In the genomic region with DNA sequence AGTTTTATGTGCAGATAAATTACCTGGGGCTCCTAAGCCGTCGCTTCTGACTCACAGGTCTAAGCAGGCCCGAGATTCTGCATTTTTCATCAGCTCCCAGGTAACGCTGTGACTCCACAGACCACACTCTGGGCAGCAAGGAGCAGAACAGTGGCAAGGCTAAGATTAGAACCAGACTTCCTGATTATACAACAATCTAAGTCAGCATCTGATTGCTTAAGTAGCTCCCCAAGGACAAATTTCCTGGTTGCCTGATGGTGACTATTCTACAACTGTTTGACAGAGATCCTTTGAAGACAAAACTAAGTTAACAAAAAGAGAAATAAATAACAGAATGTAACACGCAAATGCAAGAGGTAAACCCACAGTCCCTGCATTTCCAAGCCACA, we compare ENCODE assay signal across 9 cellular contexts.
A peak's percentile ranks its signal among the peaks of the same experiment; 100 is the strongest.
DNase-seq lines count a peak whose midpoint lies in the region; ATAC-seq and TF ChIP-seq lines count a peak whose summit lies in the region.
"Had no signal": no experiment of that assay in that cellular context is flagged by ENCODE, and none has a peak within 500 bp of the region (broad histone marks: within the 10 kb centered on the region; RNA-seq: fewer than 3 reads in every experiment).

No MANE protein-coding gene starts in this region.

- intact Hi-C loops in activated CD8-positive, alpha-beta T cell treated with anti-CD3 and anti-CD28 coated beads for 36 hours (cut with micrococcal nuclease): no loop called here

- no peak for ATAC-seq in T-cell (replicated peaks in 1 of 4)
- no peak for ATAC-seq in activated CD8-positive, alpha-beta T cell treated with anti-CD3 and anti-CD28 coated beads, Interleukin-2, amount 10 ng/mL, durations not matched to agents 7 days and 5 days
- ATAC-seq in activated CD8-positive, alpha-beta T cell treated with anti-CD3 and anti-CD28 coated beads for 36 hours: no peak

- no peak for TF ChIP-seq CTCF in activated CD8-positive, alpha-beta T cell treated with anti-CD3 and anti-CD28 coated beads for 36 hours (IDR thresholded peaks at IDR 0.05)

- peaks cover 47 to 53% (median 52%) of the 10 kb centered on the region in 3 donors for H3K4me1 Mint-ChIP-seq in T-cell
- peaks cover 34% of the 10 kb centered on the region for H3K4me1 Mint-ChIP-seq in activated CD8-positive, alpha-beta T cell treated with anti-CD3 and anti-CD28 coated beads, Interleukin-2, amount 10 ng/mL, durations not matched to agents 7 days and 5 days (ENCODE audit: low read depth)
- H3K4me1 Mint-ChIP-seq in activated CD8-positive, alpha-beta T cell treated with anti-CD3 and anti-CD28 coated beads for 36 hours (ENCODE audit: low read depth): peaks cover 41% of the 10 kb centered on the region

- H3K9me3 Mint-ChIP-seq in T-cell: no peaks in the 10 kb centered on the region
- H3K9me3 Mint-ChIP-seq in activated CD8-positive, alpha-beta T cell treated with anti-CD3 and anti-CD28 coated beads, Interleukin-2, amount 10 ng/mL, durations not matched to agents 7 days and 5 days (ENCODE audit: insufficient read depth): no peaks in the 10 kb centered on the region
- no peaks in the 10 kb centered on the region for H3K9me3 Mint-ChIP-seq in activated CD8-positive, alpha-beta T cell treated with anti-CD3 and anti-CD28 coated beads for 36 hours

- H3K27me3 Mint-ChIP-seq in T-cell: no peaks in the 10 kb centered on the region
- no peaks in the 10 kb centered on the region for H3K27me3 Mint-ChIP-seq in activated CD8-positive, alpha-beta T cell treated with anti-CD3 and anti-CD28 coated beads, Interleukin-2, amount 10 ng/mL, durations not matched to agents 7 days and 5 days (ENCODE audit: low read depth)
- no peaks in the 10 kb centered on the region for H3K27me3 Mint-ChIP-seq in activated CD8-positive, alpha-beta T cell treated with anti-CD3 and anti-CD28 coated beads for 36 hours

- CTCF ChIA-PET in T-cell (lab: Charles Lee): interaction anchor here in 1 of 2 donors (0.6 kb wide), 1 partner anchor 30 kb away, joined by 9 read pairs; no protein-coding TSS in a partner anchor
- CTCF ChIA-PET in activated CD8-positive, alpha-beta T cell treated with anti-CD3 and anti-CD28 coated beads, Interleukin-2, amount 10 ng/mL, durations not matched to agents 7 days and 5 days (lab: Charles Lee): interaction anchor here (1.4 to 1.6 kb wide), 4 partner anchors 9 to 76 kb away, joined by 3 to 6 read pairs (median 5); partner anchors contain the start of gene CREB3L2
- CTCF ChIA-PET in activated CD8-positive, alpha-beta T cell treated with anti-CD3 and anti-CD28 coated beads for 36 hours (lab: Charles Lee): interaction anchor here (1.1 to 1.3 kb wide), 3 partner anchors 10 to 76 kb away, joined by 3 to 5 read pairs (median 4); partner anchors contain the start of gene CREB3L2

- H3K36me3 Mint-ChIP-seq in T-cell: peaks cover 29% of the 10 kb centered on the region
- H3K36me3 Mint-ChIP-seq in activated CD8-positive, alpha-beta T cell treated with anti-CD3 and anti-CD28 coated beads, Interleukin-2, amount 10 ng/mL, durations not matched to agents 7 days and 5 days (ENCODE audit: low read depth): peaks cover 20% of the 10 kb centered on the region
- H3K36me3 Mint-ChIP-seq in activated CD8-positive, alpha-beta T cell treated with anti-CD3 and anti-CD28 coated beads for 36 hours (ENCODE audit: low read depth): peaks cover 11% of the 10 kb centered on the region

- H3K4me3 Mint-ChIP-seq in T-cell: no peak overlapping the region
- no peak overlapping the region for H3K4me3 Mint-ChIP-seq in activated CD8-positive, alpha-beta T cell treated with anti-CD3 and anti-CD28 coated beads, Interleukin-2, amount 10 ng/mL, durations not matched to agents 7 days and 5 days
- no peak overlapping the region for H3K4me3 Mint-ChIP-seq in activated CD8-positive, alpha-beta T cell treated with anti-CD3 and anti-CD28 coated beads for 36 hours

- DNase-seq in CD1c-positive myeloid dendritic cell (ENCODE audit: extremely low spot score) (peak; percentile 37), T-cell (no peak), fibroblast of the conjunctiva (ENCODE audit: low read depth) (peak; percentile 23), pons (ENCODE audit: low spot score) (peak; percentile 68), NCI-H526 (lab: John Stamatoyannopoulos, UW) (no peak)
- no peak for DNase-seq in activated CD8-positive, alpha-beta T cell treated with anti-CD3 and anti-CD28 coated beads, Interleukin-2, amount 10 ng/mL, durations not matched to agents 7 days and 5 days
- no peak for DNase-seq in activated naive CD4-positive, alpha-beta T cell treated with Interleukin-2 at 50 U/mL for 16 hours
- no peak for DNase-seq in activated CD8-positive, alpha-beta T cell treated with anti-CD3 and anti-CD28 coated beads for 36 hours
- DNase-seq: stimulated activated CD4-positive, alpha-beta T cell treated with anti-CD3 and anti-CD28 coated beads, Interleukin-4, amount 100 ng/mL, for 1 hour had no signal

- POLR2A ChIA-PET in T-cell (lab: Charles Lee): interaction anchor here in 1 of 2 donors (0.8 kb wide), 1 partner anchor 9 kb away, joined by 3 read pairs; no protein-coding TSS in a partner anchor
- POLR2A ChIA-PET in activated CD8-positive, alpha-beta T cell treated with anti-CD3 and anti-CD28 coated beads, Interleukin-2, amount 10 ng/mL, durations not matched to agents 7 days and 5 days (lab: Charles Lee): no interaction called here
- POLR2A ChIA-PET in activated CD8-positive, alpha-beta T cell treated with anti-CD3 and anti-CD28 coated beads for 36 hours (lab: Charles Lee): no interaction called here

- H3K27ac Mint-ChIP-seq in T-cell: peak overlapping the region; percentile 51 to 99
- no peak overlapping the region for H3K27ac Mint-ChIP-seq in activated CD8-positive, alpha-beta T cell treated with anti-CD3 and anti-CD28 coated beads, Interleukin-2, amount 10 ng/mL, durations not matched to agents 7 days and 5 days
- H3K27ac Mint-ChIP-seq in activated CD8-positive, alpha-beta T cell treated with anti-CD3 and anti-CD28 coated beads for 36 hours: no peak overlapping the region

Comparison
In these comparisons a context has a peak if more than half of its experiments do, and no peak if none do; other contexts are left out.
1. DNase-seq: peak in CD1c-positive myeloid dendritic cell (single experiment), fibroblast of the conjunctiva (single experiment) and pons (single experiment); none in T-cell (0 of 34), activated CD8-positive, alpha-beta T cell treated with anti-CD3 and anti-CD28 coated beads, Interleukin-2, amount 10 ng/mL, durations not matched to agents 7 days and 5 days (single experiment), activated naive CD4-positive, alpha-beta T cell treated with Interleukin-2 at 50 U/mL for 16 hours (single experiment), activated CD8-positive, alpha-beta T cell treated with anti-CD3 and anti-CD28 coated beads for 36 hours (single experiment) and NCI-H526 (0 of 2).
2. H3K27ac Mint-ChIP-seq: peak in T-cell (2 of 2); none in activated CD8-positive, alpha-beta T cell treated with anti-CD3 and anti-CD28 coated beads, Interleukin-2, amount 10 ng/mL, durations not matched to agents 7 days and 5 days (single experiment) and activated CD8-positive, alpha-beta T cell treated with anti-CD3 and anti-CD28 coated beads for 36 hours (single experiment).